ENCODE assay signal across 22 cellular contexts in the genomic region with DNA sequence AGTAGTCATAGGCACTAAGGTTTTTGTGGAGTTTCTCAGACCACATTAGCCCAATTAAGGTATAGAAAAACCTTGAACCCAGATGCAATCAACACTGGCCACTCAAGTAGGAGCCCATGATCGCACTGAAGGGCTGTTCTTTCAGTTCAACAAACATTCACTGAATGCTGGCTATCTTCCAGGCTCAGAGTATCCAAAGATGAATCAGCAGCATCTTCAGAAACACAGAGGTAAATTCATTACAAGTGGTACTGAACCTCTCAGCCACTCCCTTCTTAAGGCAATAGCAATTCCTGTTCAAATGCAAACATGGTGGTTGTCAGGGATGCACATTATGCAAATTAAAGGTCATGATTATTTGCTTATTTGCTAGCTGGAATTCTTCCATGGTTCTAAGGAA.
DNase-seq lines count a peak whose midpoint lies in the region; ATAC-seq and TF ChIP-seq lines count a peak whose summit lies in the region.
"Had no signal": no experiment of that assay in that cellular context is flagged by ENCODE, and none has a peak within 500 bp of the region (broad histone marks: within the 10 kb centered on the region; RNA-seq: fewer than 3 reads in every experiment).

No MANE protein-coding gene starts in this region.

- H3K4me1 ChIP-seq in neutrophil (ENCODE audit: control insufficient read depth in 1 of 2, insufficient read depth in 1 of 2, low read depth in 1 of 2, low read length in 1 of 2): peaks cover 57 to 70% of the 10 kb centered on the region in 2 experiments

- ATAC-seq in GM19351 (IDR thresholded peaks at IDR 0.05; ENCODE audit: unreplicated experiment): no peak
- ATAC-seq: activated CD4-positive, CD25-positive, alpha-beta regulatory T cell treated with anti-CD3 and anti-CD28 coated beads, Interleukin-2, amount 50 U/mL, for 24 hours; psoas muscle; stimulated activated naive B cell treated with anti-CD40 and anti-IgM and Interleukin-4, amounts not matched to agents 10 μg/mL and 1 μg/mL and 100 μg/mL, for 72 hours had no signal

- no peak for TF ChIP-seq CTCF in choroid plexus epithelial cell (conservative IDR thresholded peaks at IDR 0.05; ENCODE audit: low read depth, low read length)
- TF ChIP-seq CTCF in neutrophil (IDR thresholded peaks at IDR 0.05): no peak

- no peaks in the 10 kb centered on the region for H3K27me3 ChIP-seq in neutrophil
- H3K27me3 ChIP-seq: testis had no signal

- H3K27ac ChIP-seq in neutrophil: peak overlapping the region; percentile 65
- H3K27ac ChIP-seq: psoas muscle, testis had no signal

- H3K4me3 ChIP-seq in choroid plexus epithelial cell (ENCODE audit: low read depth, low read length): no peak overlapping the region
- H3K4me3 ChIP-seq in neutrophil (ENCODE audit: low read depth in 1 of 2, low read length in 1 of 2): no peak overlapping the region
- H3K4me3 ChIP-seq: psoas muscle, testis had no signal

- peak; percentile 43 for DNase-seq in ELR (ENCODE audit: low read depth)
- peak; percentile 69 to 70 for DNase-seq in NCI-H526 (lab: John Stamatoyannopoulos, UW)
- peak; percentile 52 for DNase-seq in choroid plexus epithelial cell (ENCODE audit: low read depth)
- DNase-seq in superior temporal gyrus (ENCODE audit: extremely low spot score): no peak
- DNase-seq in midbrain (lab: John Stamatoyannopoulos, UW): no peak
- DNase-seq: activated naive CD4-positive, alpha-beta T cell treated with Interleukin-2 at 50 U/mL for 16 hours; activated T-cell treated with anti-CD3 and anti-CD28 coated beads, Interleukin-2, amount 50 U/mL, for 48 hours; AML-193; amygdala; dermis blood vessel endothelial cell; DMS79; hippocampal formation; NCI-H1417; NCI-H524 treated with DMSO at 0.1 percent for 48 hours; psoas muscle; Right ventricle myocardium superior; stimulated activated CD4-positive, alpha-beta T cell treated with anti-CD3 and anti-CD28 coated beads, Interleukin-2, amount 100 ng/mL, for 48 hours; stimulated activated naive B cell treated with anti-CD40 and anti-IgM and Interleukin-4, amounts not matched to agents 10 μg/mL and 1 μg/mL and 100 μg/mL, for 72 hours; testis had no signal

- no peaks in the 10 kb centered on the region for H3K9me3 ChIP-seq in neutrophil
- H3K9me3 ChIP-seq: psoas muscle, testis had no signal

- no peaks in the 10 kb centered on the region for H3K36me3 ChIP-seq in neutrophil

Comparison
In these comparisons a context has a peak if more than half of its experiments do, and no peak if none do; other contexts are left out.
1. DNase-seq: peak in ELR (single experiment), NCI-H526 (2 of 2) and choroid plexus epithelial cell (single experiment); none in superior temporal gyrus (single experiment) and midbrain (single experiment).